Comparison of ENCODE assay signal across 8 cellular contexts in the genomic region with DNA sequence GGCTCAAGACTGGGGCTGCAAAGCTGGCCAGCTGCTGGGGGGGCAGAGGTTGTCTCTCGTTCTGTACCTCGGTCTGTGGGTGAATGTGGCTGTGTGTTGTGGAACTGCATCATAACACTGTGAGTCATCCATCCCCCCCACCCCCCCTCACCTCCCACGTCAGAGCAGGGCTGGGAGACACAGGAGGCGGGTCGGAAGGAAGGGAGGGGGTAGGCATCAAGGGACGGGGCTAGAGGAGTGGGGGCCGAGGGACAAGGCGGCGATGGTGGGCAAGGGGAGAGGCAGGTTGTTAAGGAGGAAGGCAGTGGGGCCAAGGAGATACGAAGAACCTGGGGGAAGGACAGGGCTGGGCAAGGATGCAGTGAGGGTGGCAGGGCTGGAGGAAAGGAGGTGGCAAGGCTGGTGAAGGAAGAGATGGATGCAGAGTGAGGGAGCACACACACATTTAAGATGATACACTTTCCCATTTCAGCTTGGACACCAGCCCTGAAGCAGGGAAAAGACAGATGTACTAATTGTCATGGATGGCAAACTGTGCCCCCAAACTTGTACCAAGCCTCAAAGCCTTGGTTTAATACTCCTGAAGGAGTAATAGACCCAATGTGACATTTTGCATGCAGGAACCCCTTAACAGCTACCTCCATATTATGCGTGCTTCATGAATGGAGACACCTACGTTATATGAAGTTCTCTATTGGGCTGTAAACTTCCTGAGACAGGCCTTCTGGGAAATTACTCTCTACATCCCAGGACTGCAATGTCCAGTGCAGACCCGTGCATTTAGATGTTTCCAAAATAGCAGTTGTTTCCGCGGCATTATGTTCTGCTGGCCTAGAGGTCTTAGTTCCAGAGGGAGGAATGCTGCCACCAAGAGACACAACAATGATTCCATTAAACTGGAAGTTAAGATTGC. TPM values are rescaled to one million over a fixed set of nuclear protein-coding genes. Genes with fewer than 3 reads are reported as not detected.
DNase-seq lines count a peak whose midpoint lies in the region; ATAC-seq and TF ChIP-seq lines count a peak whose summit lies in the region.

Gene YPEL4, minus strand, starts transcription at position 87 of the 913 bp plus-strand sequence. CDS start 2,805 bp downstream, outside the sequence.

- intact Hi-C loops in left ventricle myocardium inferior (cut with micrococcal nuclease) = no loop called here

- DNase-seq in activated CD8-positive, alpha-beta memory T cell treated with anti-CD3 and anti-CD28 coated beads for 1 hour (ENCODE audit: extremely low read depth in 1 of 2, low read depth in 1 of 2) = peak; percentile 46 to 61
- DNase-seq in activated CD8-positive, alpha-beta memory T cell treated with anti-CD3 and anti-CD28 coated beads, Interleukin-2, amount 50 U/mL, for 48 hours = no peak
- peak; percentile 42 to 80 (median 65) for DNase-seq in T-helper 1 cell
- DNase-seq in left ventricle myocardium inferior = peak; percentile 40
- DNase-seq in putamen (ENCODE audit: low spot score) = peak; percentile 89

- H3K9me3 ChIP-seq in left ventricle myocardium inferior (replicated peaks) = no peaks in the 10 kb centered on the region

- peak within 1 kb of the TSS; percentile 62 for H3K4me3 ChIP-seq in left ventricle myocardium inferior

- H3K27me3 ChIP-seq in left ventricle myocardium inferior (ENCODE audit: low read depth) = peaks cover 72% of the 10 kb centered on the region

- no peaks in the 10 kb centered on the region for H3K36me3 ChIP-seq in left ventricle myocardium inferior

- no peak for ATAC-seq in GM21723 (IDR thresholded peaks at IDR 0.05; ENCODE audit: unreplicated experiment)
- no peak for ATAC-seq in GM18907 (IDR thresholded peaks at IDR 0.05; ENCODE audit: unreplicated experiment)

- peaks cover 47% of the 10 kb centered on the region for H3K4me1 ChIP-seq in left ventricle myocardium inferior

- H3K27ac ChIP-seq in angular gyrus (ENCODE audit: low read depth, low read length) (peak within 1 kb of the TSS; percentile 94), left ventricle myocardium inferior (replicated peaks) (peak within 1 kb of the TSS; percentile 48)

- no peak for TF ChIP-seq CTCF in left ventricle myocardium inferior (IDR thresholded peaks at IDR 0.05; ENCODE audit: borderline replicate concordance)

RNA-seq across cellular contexts. Expression of gene YPEL4, which starts in this region (rescaled TPM):
- total RNA-seq in left ventricle myocardium inferior = 0.55 TPM

Comparison
In these comparisons a context has a peak if more than half of its experiments do, and no peak if none do; other contexts are left out.
1. Peak in DNase-seq, H3K4me3 ChIP-seq and H3K27ac ChIP-seq in left ventricle myocardium inferior; RNA of the gene not detected or under 1 TPM.